Comparison of ENCODE assay signal across 13 cellular contexts in the genomic region with DNA sequence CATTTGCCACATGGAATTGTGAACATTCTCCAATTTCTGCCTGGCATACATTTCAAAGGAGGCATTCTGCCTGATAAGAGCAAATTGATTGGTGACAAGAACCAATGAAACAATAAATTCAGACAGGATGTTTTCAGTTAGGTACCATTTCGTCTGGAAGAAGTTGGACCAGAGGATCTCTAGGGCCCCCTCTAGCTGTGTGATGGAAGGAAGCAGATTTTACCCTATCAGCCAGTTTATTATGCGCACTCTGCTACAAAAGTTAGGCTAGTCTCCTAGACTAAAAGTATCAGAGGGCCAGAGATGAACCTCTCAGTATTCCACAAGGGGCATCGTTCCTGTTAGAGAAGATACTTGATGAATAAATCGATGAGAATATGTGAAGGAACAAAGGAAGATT.
A peak's percentile ranks its signal among the peaks of the same experiment; 100 is the strongest.
DNase-seq lines count a peak whose midpoint lies in the region; ATAC-seq and TF ChIP-seq lines count a peak whose summit lies in the region.
"Had no signal": no experiment of that assay in that cellular context is flagged by ENCODE, and none has a peak within 500 bp of the region (broad histone marks: within the 10 kb centered on the region; RNA-seq: fewer than 3 reads in every experiment).

No MANE protein-coding gene starts in this region.

- TF ChIP-seq CTCF in GM12864 (IDR thresholded peaks at IDR 0.05; ENCODE audit: low read depth, low read length, missing control alignments) (peak; percentile 14), OCI-LY7 (conservative IDR thresholded peaks at IDR 0.05; ENCODE audit: low read length) (peak; percentile 51), fibroblast of the aortic adventitia (IDR thresholded peaks at IDR 0.05; ENCODE audit: insufficient read depth, low read length) (peak; percentile 30)

- CTCF ChIA-PET in OCI-LY7 (lab: Charles Lee; ENCODE audit: unreplicated experiment), result no interaction called here

- H3K4me2 ChIP-seq in OCI-LY7 (ENCODE audit: low read length), result no peak overlapping the region

- no peaks in the 10 kb centered on the region for H3K79me2 ChIP-seq in OCI-LY7 (ENCODE audit: insufficient read depth, low read depth, low read length)

- no TSS peak for BruUV-seq in OCI-LY7 (replicated peaks; lab: Mats Ljungman, UMichigan)

- POLR2A ChIA-PET in OCI-LY7 (lab: Charles Lee), result interaction anchor here (0.7 kb wide), 1 partner anchor 34 kb away, joined by 3 read pairs; no protein-coding TSS in a partner anchor

- no peaks in the 10 kb centered on the region for H3K36me3 ChIP-seq in OCI-LY7 (ENCODE audit: insufficient read depth, low read length)
- H3K36me3 ChIP-seq: heart left ventricle, left ventricle myocardium inferior had no signal

- no peaks in the 10 kb centered on the region for H4K20me1 ChIP-seq in OCI-LY7 (ENCODE audit: insufficient read depth, low read length)

- H3K27ac ChIP-seq in OCI-LY7 (ENCODE audit: low read depth, low read length, poor library complexity, severe bottlenecking), result no peak overlapping the region
- H3K27ac ChIP-seq: heart left ventricle, left ventricle myocardium inferior had no signal

- no peaks in the 10 kb centered on the region for H3K9me2 ChIP-seq in OCI-LY7 (ENCODE audit: insufficient read depth, low read length)

- in situ Hi-C loops in ACHN (cut with HindIII; ENCODE audit: low pct_ligation_motif_present, low pct_unique_long_range_greater_than_20kb, low sequenced_read_pairs), result no loop called here

- H2AFZ ChIP-seq in OCI-LY7 (ENCODE audit: low read length), result no peak overlapping the region

- no peaks in the 10 kb centered on the region for H3K9me3 ChIP-seq in OCI-LY7 (ENCODE audit: low read length)

- peak; percentile 4 for DNase-seq in ACHN
- no peak for DNase-seq in GM12864 (ENCODE audit: low read depth)
- DNase-seq in OCI-LY7 (ENCODE audit: low spot score), result peak; percentile 1
- no peak for DNase-seq in fibroblast of the aortic adventitia (ENCODE audit: low read depth)
- DNase-seq in Ammon's horn (ENCODE audit: low spot score), result no peak
- no peak for DNase-seq in left colon
- no peak for DNase-seq in T-helper 2 cell
- DNase-seq: activated gamma-delta T cell treated with Interleukin-2 at 50 U/mL for 16 hours; heart left ventricle; left ventricle myocardium inferior; right cardiac atrium; stimulated activated CD4-positive, alpha-beta T cell treated with anti-CD3 and anti-CD28 coated beads, Interleukin-4, amount 100 ng/mL, for 4 hours had no signal

- ATAC-seq in GM18870 (IDR thresholded peaks at IDR 0.05; ENCODE audit: unreplicated experiment), result no peak
- no peak for ATAC-seq in left colon
- ATAC-seq: heart left ventricle, right cardiac atrium had no signal

- H3K4me1 ChIP-seq in OCI-LY7 (ENCODE audit: insufficient read depth, low read length, poor library complexity, severe bottlenecking), result no peaks in the 10 kb centered on the region
- H3K4me1 ChIP-seq: heart left ventricle, left ventricle myocardium inferior had no signal

- H3K4me3 ChIP-seq in GM12864 (ENCODE audit: low read depth, low read length), result no peak overlapping the region
- H3K4me3 ChIP-seq in OCI-LY7 (ENCODE audit: low read depth, low read length, poor library complexity, severe bottlenecking), result no peak overlapping the region
- H3K4me3 ChIP-seq in fibroblast of the aortic adventitia (ENCODE audit: low read depth, low read length), result no peak overlapping the region
- H3K4me3 ChIP-seq: heart left ventricle, left ventricle myocardium inferior had no signal

- intact Hi-C loops in OCI-LY7 (cut with micrococcal nuclease; ENCODE audit: unreplicated experiment), result no loop called here
- intact Hi-C loops in left colon (cut with DNase I, micrococcal nuclease), result no loop called here

Comparison
In these comparisons a context has a peak if more than half of its experiments do, and no peak if none do; other contexts are left out.
1. DNase-seq: peak in ACHN (single experiment) and OCI-LY7 (single experiment); none in GM12864 (single experiment), fibroblast of the aortic adventitia (single experiment), Ammon's horn (single experiment), left colon (0 of 2) and T-helper 2 cell (0 of 5).
2. Peak in every context shown above with its lines, with median percentiles within 50 percentile points of each other: CTCF ChIP-seq.